8 cellular contexts compared by ENCODE assay signal in the genomic region with DNA sequence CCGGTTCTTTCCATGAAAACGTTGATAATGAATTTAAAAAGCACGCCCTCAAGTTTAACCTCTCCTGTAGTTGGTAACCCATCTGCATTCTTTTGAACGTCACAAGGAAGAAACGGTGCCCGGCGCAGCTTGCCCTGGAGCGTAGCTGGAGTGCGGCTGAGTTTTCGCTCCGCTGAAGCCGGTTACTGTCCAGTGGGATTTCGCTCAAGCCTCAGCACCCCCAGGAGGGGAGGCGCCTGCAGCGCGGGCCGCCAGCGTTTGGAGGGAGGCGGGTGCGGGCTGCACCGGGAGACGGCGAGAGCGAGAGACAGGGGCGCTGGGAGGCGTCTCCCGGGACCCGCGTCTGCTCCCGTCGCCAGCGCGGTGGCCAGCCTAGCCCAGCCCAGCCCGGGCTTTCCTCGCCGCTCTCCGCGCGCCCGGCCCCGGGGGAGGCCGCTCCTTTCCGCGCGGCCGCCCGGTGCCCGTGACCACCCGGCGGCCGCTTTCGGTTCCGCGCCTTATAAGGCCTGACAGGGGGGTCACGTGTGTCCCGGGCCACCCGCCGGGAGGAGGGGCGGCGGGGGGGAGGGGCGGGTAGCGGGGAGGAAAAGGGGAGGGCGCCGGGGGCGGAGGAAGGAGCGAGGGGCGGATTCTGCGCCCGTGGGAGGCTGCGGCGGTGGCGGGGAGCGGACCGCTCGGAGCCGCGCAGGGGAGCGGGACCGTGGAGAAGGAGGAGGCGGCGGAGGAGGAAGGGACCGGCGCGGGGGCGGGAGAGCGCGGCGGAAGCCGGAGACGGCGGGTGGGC. TPM values are rescaled to one million over a fixed set of nuclear protein-coding genes. Genes with fewer than 3 reads are reported as not detected.
DNase-seq lines count a peak whose midpoint lies in the region; ATAC-seq, FAIRE-seq and TF ChIP-seq lines count a peak whose summit lies in the region.

No MANE protein-coding gene starts in this region.

- peak; percentile 75 to 91 (median 85) for DNase-seq in CD4-positive, alpha-beta T cell
- peak; percentile 67 for DNase-seq in NK-92 treated with Interleukin-12 subunit alpha and Interleukin-12 subunit beta, amount 100 ng/mL, for 24 hours (lab: John Stamatoyannopoulos, UW)
- peak; percentile 93 for DNase-seq in activated CD8-positive, alpha-beta memory T cell treated with anti-CD3 and anti-CD28 coated beads, Interleukin-2, amount 50 U/mL, for 4 hours
- DNase-seq in endothelial cell of umbilical vein (ENCODE audit: low read depth, low spot score) (peak; percentile 83), middle frontal gyrus (ENCODE audit: extremely low spot score, low spot score) (peak; percentile 50)
- peak; percentile 77 to 86 for DNase-seq in stimulated activated CD8-positive, alpha-beta memory T cell treated with anti-CD3 and anti-CD28 coated beads, Interleukin-2, amount 100 ng/mL, for 1 hour (ENCODE audit: low read depth in 2 of 2)

- peaks cover 4% of the 10 kb centered on the region for H3K9me3 ChIP-seq in CD4-positive, alpha-beta T cell (ENCODE audit: control insufficient read depth, low read length)
- no peaks in the 10 kb centered on the region for H3K9me3 ChIP-seq in endothelial cell of umbilical vein (replicated peaks; ENCODE audit: control insufficient read depth, insufficient read depth, low read length)

- H3K9me3 Mint-ChIP-seq in CD4-positive, alpha-beta T cell, result no peaks in the 10 kb centered on the region

- no peaks in the 10 kb centered on the region for H3K27me3 ChIP-seq in CD4-positive, alpha-beta T cell (ENCODE audit: control insufficient read depth, insufficient read depth, low read length)
- H3K27me3 ChIP-seq in endothelial cell of umbilical vein (ENCODE audit: control insufficient read depth in 2 of 2, insufficient read depth in 2 of 2, low read length in 2 of 2), result no peaks in the 10 kb centered on the region

- H3K36me3 Mint-ChIP-seq in CD4-positive, alpha-beta T cell (ENCODE audit: low read depth), result peaks cover 7% of the 10 kb centered on the region

- peak overlapping the region; percentile 5 for H2AFZ ChIP-seq in endothelial cell of umbilical vein (ENCODE audit: low read depth, low read length)

- H3K27me3 Mint-ChIP-seq in CD4-positive, alpha-beta T cell, result no peaks in the 10 kb centered on the region

- TF ChIP-seq POLR2A in endothelial cell of umbilical vein (IDR thresholded peaks at IDR 0.05; ENCODE audit: low read depth, low read length), result peak; percentile 93

- CTCF ChIA-PET in CD4-positive, alpha-beta T cell (lab: Charles Lee), result interaction anchor here (1.4 kb wide), 1 partner anchor 80 kb away, joined by 3 read pairs; no protein-coding TSS in a partner anchor
- CTCF ChIA-PET in endothelial cell of umbilical vein (lab: Charles Lee), result interaction anchor here (3.6 kb wide), 1 partner anchor 371 kb away, joined by 43 read pairs; no protein-coding TSS in a partner anchor

- peak overlapping the region; percentile 53 for H3K27ac ChIP-seq in CD4-positive, alpha-beta T cell (ENCODE audit: low read depth, low read length)
- H3K27ac ChIP-seq in endothelial cell of umbilical vein (ENCODE audit: insufficient read depth, low read depth, low read length), result peak overlapping the region; percentile 65

- POLR2A ChIA-PET in CD4-positive, alpha-beta T cell (lab: Charles Lee), result interaction anchor here (1.0 to 1.5 kb wide), 2 partner anchors 16 to 80 kb away, joined by 5 to 6 read pairs; partner anchors contain the start of gene VWA8
- POLR2A ChIA-PET in endothelial cell of umbilical vein (lab: Charles Lee), result interaction anchor here (1.0 kb wide), 3 partner anchors 10 to 80 kb away, joined by 3 to 5 read pairs (median 5); no protein-coding TSS in a partner anchor

- peak overlapping the region; percentile 88 for H3K9ac ChIP-seq in endothelial cell of umbilical vein (replicated peaks; ENCODE audit: extremely low read depth, insufficient read depth, low read length)

- peak; percentile 82 for ATAC-seq in CD4-positive, alpha-beta T cell (ENCODE audit: poor library complexity)
- ATAC-seq in GM19328 (IDR thresholded peaks at IDR 0.05; ENCODE audit: unreplicated experiment) (peak; percentile 69), HG03460 (IDR thresholded peaks at IDR 0.05; ENCODE audit: unreplicated experiment) (peak; percentile 62)

- H3K4me1 Mint-ChIP-seq in CD4-positive, alpha-beta T cell (ENCODE audit: low read depth), result peaks cover 19% of the 10 kb centered on the region

- intact Hi-C loops in CD4-positive, alpha-beta T cell (cut with DNase I, micrococcal nuclease), result loop anchor here in 1 of 2 experiments (1.0 to 10.0 kb wide), 5 partner anchors 8 to 978 kb away; partner anchors contain the start of genes AKAP11, DGKH, MTRF1 and WBP4
- intact Hi-C loops in endothelial cell of umbilical vein (cut with micrococcal nuclease), result loop anchor here (1.0 to 10.0 kb wide), 8 partner anchors 8 to 691 kb away; partner anchors contain the start of genes DGKH and VWA8

- peak overlapping the region; percentile 60 to 85 (median 69) for H3K4me3 ChIP-seq in endothelial cell of umbilical vein (replicated peaks in 1 of 3; ENCODE audit: insufficient read depth in 1 of 3, low read depth in 1 of 3, low read length in 3 of 3)

- BruUV-seq in endothelial cell of umbilical vein (replicated peaks; lab: Mats Ljungman, UMichigan), result no TSS peak

- peak overlapping the region; percentile 64 for H3K4me2 ChIP-seq in endothelial cell of umbilical vein (ENCODE audit: insufficient read depth, low read length)

- H3K36me3 ChIP-seq in endothelial cell of umbilical vein (ENCODE audit: control insufficient read depth in 2 of 2, extremely low read depth in 1 of 2, insufficient read depth in 2 of 2, low read length in 2 of 2), result no peaks in the 10 kb centered on the region

- FAIRE-seq in endothelial cell of umbilical vein (lab: Jason Lieb, UNC), result peak; percentile 91

- H3K9me1 ChIP-seq in endothelial cell of umbilical vein (replicated peaks; ENCODE audit: control insufficient read depth, extremely low read depth, insufficient read depth, low read length), result no peaks in the 10 kb centered on the region

- peaks cover 30% of the 10 kb centered on the region for H3K79me2 ChIP-seq in endothelial cell of umbilical vein (ENCODE audit: control insufficient read depth, insufficient read depth, low read length)

- H4K20me1 ChIP-seq in endothelial cell of umbilical vein (replicated peaks; ENCODE audit: control insufficient read depth, extremely low read depth, insufficient read depth, low read length), result peaks cover 4% of the 10 kb centered on the region

- H3K4me3 Mint-ChIP-seq in CD4-positive, alpha-beta T cell, result peak overlapping the region; percentile 87

- H3K27ac Mint-ChIP-seq in CD4-positive, alpha-beta T cell, result peak overlapping the region; percentile 85

- TF ChIP-seq CTCF in CD4-positive, alpha-beta T cell (IDR thresholded peaks at IDR 0.05), result no peak
- no peak for TF ChIP-seq CTCF in endothelial cell of umbilical vein (IDR thresholded peaks at IDR 0.05; ENCODE audit: extremely low read depth in 1 of 2, insufficient read depth in 1 of 2, low read depth in 1 of 2, low read length in 2 of 2)

- H3K4me1 ChIP-seq in endothelial cell of umbilical vein (ENCODE audit: control insufficient read depth, extremely low read depth, insufficient read depth, low read length), result peaks cover 12% of the 10 kb centered on the region

- dilution Hi-C loops in endothelial cell of umbilical vein (cut with MboI; ENCODE audit: extremely low pct_ligation_motif_present, low sequenced_read_pairs), result no loop called here

TF ChIP-seq in endothelial cell of umbilical vein, 7 proteins besides CTCF, POLR2A, EP300 and RAD21:
- no peak for TF ChIP-seq JUN (IDR thresholded peaks at IDR 0.05; ENCODE audit: borderline replicate concordance, insufficient read depth, insufficient read length, low read depth)
- TF ChIP-seq GATA2 (IDR thresholded peaks at IDR 0.05; ENCODE audit: insufficient read depth, insufficient read length, low read depth, low read length), result no peak
- TF ChIP-seq POLR2AphosphoS5 (IDR thresholded peaks at IDR 0.05; ENCODE audit: insufficient read depth, low read depth, low read length), result peak; percentile 94
- TF ChIP-seq FOS (IDR thresholded peaks at IDR 0.05; ENCODE audit: borderline replicate concordance, insufficient read depth, low read length), result no peak
- no peak for TF ChIP-seq MYC (IDR thresholded peaks at IDR 0.05; ENCODE audit: low read depth, low read length)
- TF ChIP-seq, protein P1, sequence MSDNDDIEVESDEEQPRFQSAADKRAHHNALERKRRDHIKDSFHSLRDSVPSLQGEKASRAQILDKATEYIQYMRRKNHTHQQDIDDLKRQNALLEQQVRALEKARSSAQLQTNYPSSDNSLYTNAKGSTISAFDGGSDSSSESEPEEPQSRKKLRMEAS (IDR thresholded peaks at IDR 0.05; ENCODE audit: insufficient read depth, insufficient read length), result peak; percentile 45

RNA-seq across cellular contexts. Expression of gene DGKH, which starts 8.3 kb away (rescaled TPM):
- total RNA-seq in CD4-positive, alpha-beta T cell, result 1 to 10 TPM; 6.0 TPM
- 30.1 and 32.9 TPM in 2 replicates for total RNA-seq in endothelial cell of umbilical vein
- polyA plus RNA-seq in endothelial cell of umbilical vein, result 4.1 and 4.4 TPM in 2 replicates
- 4.0 TPM in 2 replicates for polyA plus RNA-seq in endothelial cell of umbilical vein (2011; cell fraction: cytosol; rRNA removed)
- 19.8 and 21.5 TPM in 2 replicates for polyA plus RNA-seq in endothelial cell of umbilical vein (2011; cell fraction: nucleus; rRNA removed)
- polyA plus RNA-seq in endothelial cell of umbilical vein (2012), result 10.7 and 13.6 TPM in 2 replicates
- 39.7 and 40.1 TPM in 2 replicates for polyA minus RNA-seq in endothelial cell of umbilical vein
- 5.7 TPM for polyA minus RNA-seq in endothelial cell of umbilical vein (2011; cell fraction: cytosol; rRNA and poly(A)+ RNA removed)
- 58.5 and 80.1 TPM in 2 replicates for polyA minus RNA-seq in endothelial cell of umbilical vein (2011; cell fraction: nucleus; rRNA and poly(A)+ RNA removed)

Comparison
In these comparisons a context has a peak if more than half of its experiments do, and no peak if none do; other contexts are left out.
1. Peak in every context shown above with its lines: DNase-seq, ATAC-seq, H3K4me3 ChIP-seq and H3K27ac ChIP-seq.